8 cellular contexts compared by ENCODE assay signal in genomic region chr11:87038235-87038960, GRCh38. TPM values are rescaled to one million over a fixed set of nuclear protein-coding genes. Genes with fewer than 3 reads are reported as not detected.
A peak's percentile ranks its signal among the peaks of the same experiment; 100 is the strongest.
DNase-seq lines count a peak whose midpoint lies in the region; ATAC-seq and TF ChIP-seq lines count a peak whose summit lies in the region.

No MANE protein-coding gene starts in this region.

- no peak for ATAC-seq in GM18909 (IDR thresholded peaks at IDR 0.05; ENCODE audit: poor library complexity, unreplicated experiment)
- no peak for ATAC-seq in HG03442 (IDR thresholded peaks at IDR 0.05; ENCODE audit: unreplicated experiment)

- H3K9me2 ChIP-seq in OCI-LY1 (ENCODE audit: low read depth, low read length), result no peaks in the 10 kb centered on the region

- H3K79me2 ChIP-seq in OCI-LY1 (ENCODE audit: insufficient read depth, low read length), result peaks cover 20% of the 10 kb centered on the region

- no peaks in the 10 kb centered on the region for H4K20me1 ChIP-seq in OCI-LY1 (ENCODE audit: insufficient read depth, low read length)

- no peaks in the 10 kb centered on the region; the same call in 1 of the 2 replicates for H3F3A ChIP-seq in OCI-LY1 (ENCODE audit: insufficient read depth, low read length)

- intact Hi-C loops in dorsolateral prefrontal cortex (cut with DNase I), result no loop called here

- DNase-seq in dorsolateral prefrontal cortex, result no peak
- no peak for DNase-seq in NCI-H446 treated with DMSO at 0.1 percent for 48 hours (lab: John Stamatoyannopoulos, UW)
- no peak for DNase-seq in DMS79 (lab: John Stamatoyannopoulos, UW)

- H3K4me3 ChIP-seq in GM08714 (ENCODE audit: low read length) (peak overlapping the region; percentile 79), OCI-LY1 (ENCODE audit: low read depth, low read length, poor library complexity, severe bottlenecking) (peak overlapping the region; percentile 86), dorsolateral prefrontal cortex (peak overlapping the region; percentile 53 to 98 (median 85)), muscle layer of duodenum (ENCODE audit: low read depth in 1 of 2, low read length in 2 of 2) (peak overlapping the region; percentile 89 to 91)

- peak overlapping the region; percentile 58 for H3K27ac ChIP-seq in OCI-LY1 (ENCODE audit: low read depth, low read length, poor library complexity, severe bottlenecking)
- peak overlapping the region in 56 of 59 donors; percentile 3 to 96 (median 89) for H3K27ac ChIP-seq in dorsolateral prefrontal cortex
- peak overlapping the region; percentile 77 for H3K27ac ChIP-seq in muscle layer of duodenum (ENCODE audit: low read length)

- H3K36me3 ChIP-seq in OCI-LY1 (ENCODE audit: insufficient read depth, low read length) (peaks cover 14% of the 10 kb centered on the region), muscle layer of duodenum (ENCODE audit: control insufficient read depth in 1 of 2, insufficient read depth in 2 of 2, low read length in 2 of 2) (no peaks in the 10 kb centered on the region)

- TF ChIP-seq CTCF in OCI-LY1 (IDR thresholded peaks at IDR 0.05; ENCODE audit: low read length), result no peak
- TF ChIP-seq CTCF in dorsolateral prefrontal cortex (IDR thresholded peaks at IDR 0.05 in 54 of 56, conservative IDR thresholded peaks at IDR 0.05 in 2 of 56; ENCODE audit: low read depth in 1 of 56, partially characterized antibody in 56 of 56), result no peak

- no peaks in the 10 kb centered on the region for H3K9me3 ChIP-seq in OCI-LY1 (ENCODE audit: low read length)
- no peaks in the 10 kb centered on the region for H3K9me3 ChIP-seq in muscle layer of duodenum (ENCODE audit: control insufficient read depth in 1 of 2, low read length in 2 of 2)

- peak overlapping the region; percentile 71 for H3K4me2 ChIP-seq in OCI-LY1 (ENCODE audit: low read length)

- no peaks in the 10 kb centered on the region for H3K27me3 ChIP-seq in OCI-LY1 (ENCODE audit: insufficient read depth, low read length)
- no peaks in the 10 kb centered on the region for H3K27me3 ChIP-seq in dorsolateral prefrontal cortex
- H3K27me3 ChIP-seq in muscle layer of duodenum (ENCODE audit: low read depth, low read length), result no peaks in the 10 kb centered on the region

- H3K9ac ChIP-seq in OCI-LY1 (ENCODE audit: low read length), result peak overlapping the region; percentile 87

- H3K4me1 ChIP-seq in OCI-LY1 (ENCODE audit: insufficient read depth, low read length, severe bottlenecking) (peaks cover 36% of the 10 kb centered on the region), muscle layer of duodenum (ENCODE audit: control insufficient read depth in 1 of 2, insufficient read depth in 2 of 2, low read length in 2 of 2) (peaks cover 0 to 24% of the 10 kb centered on the region in 2 donors)

- H2AFZ ChIP-seq in OCI-LY1 (ENCODE audit: low read length), result no peak overlapping the region; the same call in 1 of the 2 replicates

RNA-seq across cellular contexts. Expression of gene TMEM135, which starts 0.7 kb away (rescaled TPM):
- total RNA-seq in dorsolateral prefrontal cortex, result 10 to 100 TPM; 23.6 to 75.3 (median 39.3) TPM
